1 cellular context compared by ENCODE assay signal in the genomic region with DNA sequence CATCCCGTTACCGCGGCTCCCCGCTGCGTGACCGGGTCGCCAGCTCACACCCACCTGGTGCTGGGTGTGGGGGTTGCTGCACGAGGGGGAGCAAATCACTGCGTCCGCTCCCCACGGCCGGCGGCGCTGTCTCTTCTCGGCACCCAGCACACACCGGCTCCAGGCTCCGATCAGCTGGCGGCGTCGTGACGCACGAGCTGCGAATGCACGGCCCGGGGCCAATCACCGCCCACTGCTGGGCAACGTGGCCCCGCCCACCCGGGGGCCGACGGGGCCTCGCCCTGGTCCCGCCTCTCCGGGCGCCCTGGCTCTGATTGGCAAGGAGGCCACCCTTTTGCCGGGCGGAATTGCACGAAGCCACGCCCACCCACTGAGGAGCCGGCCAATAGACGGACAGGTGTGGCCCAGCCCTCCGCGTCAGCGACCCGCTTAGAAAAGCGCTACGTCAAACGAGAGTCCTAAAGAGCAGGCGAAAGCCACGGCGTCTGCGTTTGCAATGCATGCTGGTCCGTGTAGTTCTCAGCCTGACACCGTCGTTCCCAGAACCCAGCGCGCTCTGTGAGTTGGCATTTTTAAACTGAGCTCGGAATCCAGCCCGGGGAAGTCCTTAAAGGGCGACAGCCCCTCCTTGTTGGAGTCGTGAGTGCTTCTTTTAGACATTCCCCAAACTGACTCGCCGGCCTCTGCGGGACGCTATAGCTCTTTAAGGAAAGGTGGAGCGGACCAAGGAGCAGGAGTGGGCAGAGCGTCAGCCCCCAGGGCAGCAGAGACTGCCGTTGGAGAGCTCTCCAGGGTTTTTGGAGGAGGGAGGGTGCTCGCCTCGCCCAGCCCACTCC.
TF ChIP-seq lines count a peak whose summit lies in the region.

No MANE protein-coding gene starts in this region.

TF ChIP-seq in K562, 482 proteins besides CTCF, POLR2A, EP300 and RAD21 (continued from another document and continues in another):
- peak; percentile 97 for TF ChIP-seq HNRNPK (IDR thresholded peaks at IDR 0.05; ENCODE audit: low read depth, low read length, poor library complexity, severe bottlenecking)
- peak; percentile 27; the same call in 1 of the 2 replicates for TF ChIP-seq RAD51 (IDR thresholded peaks at IDR 0.05; ENCODE audit: borderline replicate concordance, low read depth)
- TF ChIP-seq FOS (IDR thresholded peaks at IDR 0.05; ENCODE audit: extremely low read depth, insufficient read length) = peak; percentile 92
- peak; percentile 94 for TF ChIP-seq NKRF (IDR thresholded peaks at IDR 0.05; ENCODE audit: borderline replicate concordance)
- TF ChIP-seq BHLHE40 (IDR thresholded peaks at IDR 0.05; ENCODE audit: low read length) = peak; percentile 42
- TF ChIP-seq, protein P1, sequence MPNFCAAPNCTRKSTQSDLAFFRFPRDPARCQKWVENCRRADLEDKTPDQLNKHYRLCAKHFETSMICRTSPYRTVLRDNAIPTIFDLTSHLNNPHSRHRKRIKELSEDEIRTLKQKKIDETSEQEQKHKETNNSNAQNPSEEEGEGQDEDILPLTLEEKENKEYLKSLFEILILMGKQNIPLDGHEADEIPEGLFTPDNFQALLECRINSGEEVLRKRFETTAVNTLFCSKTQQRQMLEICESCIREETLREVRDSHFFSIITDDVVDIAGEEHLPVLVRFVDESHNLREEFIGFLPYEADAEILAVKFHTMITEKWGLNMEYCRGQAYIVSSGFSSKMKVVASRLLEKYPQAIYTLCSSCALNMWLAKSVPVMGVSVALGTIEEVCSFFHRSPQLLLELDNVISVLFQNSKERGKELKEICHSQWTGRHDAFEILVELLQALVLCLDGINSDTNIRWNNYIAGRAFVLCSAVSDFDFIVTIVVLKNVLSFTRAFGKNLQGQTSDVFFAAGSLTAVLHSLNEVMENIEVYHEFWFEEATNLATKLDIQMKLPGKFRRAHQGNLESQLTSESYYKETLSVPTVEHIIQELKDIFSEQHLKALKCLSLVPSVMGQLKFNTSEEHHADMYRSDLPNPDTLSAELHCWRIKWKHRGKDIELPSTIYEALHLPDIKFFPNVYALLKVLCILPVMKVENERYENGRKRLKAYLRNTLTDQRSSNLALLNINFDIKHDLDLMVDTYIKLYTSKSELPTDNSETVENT (CRISPR knock-in tag; IDR thresholded peaks at IDR 0.05) = peak; percentile 55; the same call in 1 of the 2 replicates
- TF ChIP-seq MYC (IDR thresholded peaks at IDR 0.05; ENCODE audit: low read depth, low read length) = no peak; the same call in 1 of the 2 replicates
- no peak for TF ChIP-seq MYC (CRISPR knock-in tag; IDR thresholded peaks at IDR 0.05; ENCODE audit: borderline replicate concordance, low read depth)
- peak; percentile 62 for TF ChIP-seq SMAD1 (IDR thresholded peaks at IDR 0.05; ENCODE audit: low read depth, low read length, partially characterized antibody)
- TF ChIP-seq SMARCC2 (IDR thresholded peaks at IDR 0.05; ENCODE audit: low read depth) = no peak
- peak; percentile 21 for TF ChIP-seq MEIS2 (IDR thresholded peaks at IDR 0.05; ENCODE audit: partially characterized antibody)
- TF ChIP-seq SIX5 (IDR thresholded peaks at IDR 0.05; ENCODE audit: borderline replicate concordance in 1 of 2, insufficient read depth in 1 of 2, low read depth in 1 of 2, low read length in 2 of 2) = peak; percentile 69 to 73
- peak; percentile 76 for TF ChIP-seq ETS1 (conservative IDR thresholded peaks at IDR 0.05; ENCODE audit: control insufficient read depth, low read depth, low read length)
- peak; percentile 94 for TF ChIP-seq C11orf30 (IDR thresholded peaks at IDR 0.05; ENCODE audit: low read depth)
- TF ChIP-seq BRD9 (IDR thresholded peaks at IDR 0.05; ENCODE audit: low read depth, partially characterized antibody) = peak; percentile 90
- TF ChIP-seq ZFX (CRISPR knock-in tag; IDR thresholded peaks at IDR 0.05) = no peak
- TF ChIP-seq JUND (IDR thresholded peaks at IDR 0.05; ENCODE audit: borderline replicate concordance, low read depth, low read length) = peak; percentile 35
- 0 out of 3 replicates have a peak, but pooled peaks have one; percentile 31 for TF ChIP-seq JUND (tag; IDR thresholded peaks at IDR 0.05; ENCODE audit: borderline replicate concordance, low read depth, low read length)
- TF ChIP-seq RBM25 (IDR thresholded peaks at IDR 0.05; ENCODE audit: low read depth, low read length, severe bottlenecking) = peak; percentile 99
- TF ChIP-seq TBL1XR1 (IDR thresholded peaks at IDR 0.05; ENCODE audit: low read length in 2 of 2) = peak in 1 of 2 experiments; percentile 49; a peak in 1 of 4 replicates
- no peak for TF ChIP-seq TEAD2 (tag; IDR thresholded peaks at IDR 0.05)
- TF ChIP-seq NRF1 (conservative IDR thresholded peaks at IDR 0.05 in 1 of 2, IDR thresholded peaks at IDR 0.05 in 1 of 2) = peak; percentile 81 to 86
- TF ChIP-seq MITF (IDR thresholded peaks at IDR 0.05) = no peak
- TF ChIP-seq TAF7 (tag; IDR thresholded peaks at IDR 0.05) = peak; percentile 77
- TF ChIP-seq DPF2 (IDR thresholded peaks at IDR 0.05) = no peak
- peak; percentile 28; the same call in 1 of the 2 replicates for TF ChIP-seq GTF2E2 (tag; IDR thresholded peaks at IDR 0.05)
- TF ChIP-seq CHD1 (IDR thresholded peaks at IDR 0.05; ENCODE audit: low read length) = peak; percentile 92
- TF ChIP-seq ARNT (IDR thresholded peaks at IDR 0.05) = peak in 1 of 2 experiments; percentile 41; a peak in 1 of 4 replicates
- TF ChIP-seq NFE2 (IDR thresholded peaks at IDR 0.05; ENCODE audit: low read depth) = peak; percentile 98
- no peak for TF ChIP-seq ELF2 (CRISPR knock-in tag; IDR thresholded peaks at IDR 0.05)
- TF ChIP-seq, protein P2, sequence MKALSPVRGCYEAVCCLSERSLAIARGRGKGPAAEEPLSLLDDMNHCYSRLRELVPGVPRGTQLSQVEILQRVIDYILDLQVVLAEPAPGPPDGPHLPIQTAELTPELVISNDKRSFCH (CRISPR knock-in tag; IDR thresholded peaks at IDR 0.05) = no peak
- TF ChIP-seq, protein P2 (tag; IDR thresholded peaks at IDR 0.05) = no peak
- TF ChIP-seq, protein P3, sequence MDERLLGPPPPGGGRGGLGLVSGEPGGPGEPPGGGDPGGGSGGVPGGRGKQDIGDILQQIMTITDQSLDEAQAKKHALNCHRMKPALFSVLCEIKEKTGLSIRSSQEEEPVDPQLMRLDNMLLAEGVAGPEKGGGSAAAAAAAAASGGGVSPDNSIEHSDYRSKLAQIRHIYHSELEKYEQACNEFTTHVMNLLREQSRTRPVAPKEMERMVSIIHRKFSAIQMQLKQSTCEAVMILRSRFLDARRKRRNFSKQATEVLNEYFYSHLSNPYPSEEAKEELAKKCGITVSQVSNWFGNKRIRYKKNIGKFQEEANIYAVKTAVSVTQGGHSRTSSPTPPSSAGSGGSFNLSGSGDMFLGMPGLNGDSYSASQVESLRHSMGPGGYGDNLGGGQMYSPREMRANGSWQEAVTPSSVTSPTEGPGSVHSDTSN (CRISPR knock-in tag; IDR thresholded peaks at IDR 0.05; ENCODE audit: low read depth) = peak; percentile 63
- TF ChIP-seq, protein P3 (tag; conservative IDR thresholded peaks at IDR 0.05; ENCODE audit: low read depth) = peak; percentile 92
- peak; percentile 44; the same call in 1 of the 2 replicates for TF ChIP-seq PML (IDR thresholded peaks at IDR 0.05; ENCODE audit: low read length)
- peak; percentile 65 for TF ChIP-seq KDM5B (IDR thresholded peaks at IDR 0.05; ENCODE audit: insufficient replicate concordance, low read depth, low read length)
- TF ChIP-seq CCNT2 (IDR thresholded peaks at IDR 0.05; ENCODE audit: borderline replicate concordance, extremely low read depth, insufficient read length, low read depth, low read length) = peak; percentile 45
- TF ChIP-seq NFIC (IDR thresholded peaks at IDR 0.05) = peak; percentile 36; the same call in 1 of the 2 replicates
- TF ChIP-seq, protein P4, sequence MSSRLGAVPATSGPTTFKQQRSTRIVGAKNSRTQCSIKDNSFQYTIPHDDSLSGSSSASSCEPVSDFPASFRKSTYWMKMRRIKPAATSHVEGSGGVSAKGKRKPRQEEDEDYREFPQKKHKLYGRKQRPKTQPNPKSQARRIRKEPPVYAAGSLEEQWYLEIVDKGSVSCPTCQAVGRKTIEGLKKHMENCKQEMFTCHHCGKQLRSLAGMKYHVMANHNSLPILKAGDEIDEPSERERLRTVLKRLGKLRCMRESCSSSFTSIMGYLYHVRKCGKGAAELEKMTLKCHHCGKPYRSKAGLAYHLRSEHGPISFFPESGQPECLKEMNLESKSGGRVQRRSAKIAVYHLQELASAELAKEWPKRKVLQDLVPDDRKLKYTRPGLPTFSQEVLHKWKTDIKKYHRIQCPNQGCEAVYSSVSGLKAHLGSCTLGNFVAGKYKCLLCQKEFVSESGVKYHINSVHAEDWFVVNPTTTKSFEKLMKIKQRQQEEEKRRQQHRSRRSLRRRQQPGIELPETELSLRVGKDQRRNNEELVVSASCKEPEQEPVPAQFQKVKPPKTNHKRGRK (tag; IDR thresholded peaks at IDR 0.05) = no peak
- TF ChIP-seq NR2C1 (IDR thresholded peaks at IDR 0.05) = no peak
- TF ChIP-seq NR2C1 (tag; IDR thresholded peaks at IDR 0.05) = 0 out of 2 replicates have a peak, but pooled peaks have one; percentile 13
- TF ChIP-seq NR3C1 (CRISPR knock-in tag; IDR thresholded peaks at IDR 0.05) = no peak
- peak; percentile 48 to 95; a peak in 3 of 4 replicates for TF ChIP-seq HDAC1 (IDR thresholded peaks at IDR 0.05)
- TF ChIP-seq, protein P5, sequence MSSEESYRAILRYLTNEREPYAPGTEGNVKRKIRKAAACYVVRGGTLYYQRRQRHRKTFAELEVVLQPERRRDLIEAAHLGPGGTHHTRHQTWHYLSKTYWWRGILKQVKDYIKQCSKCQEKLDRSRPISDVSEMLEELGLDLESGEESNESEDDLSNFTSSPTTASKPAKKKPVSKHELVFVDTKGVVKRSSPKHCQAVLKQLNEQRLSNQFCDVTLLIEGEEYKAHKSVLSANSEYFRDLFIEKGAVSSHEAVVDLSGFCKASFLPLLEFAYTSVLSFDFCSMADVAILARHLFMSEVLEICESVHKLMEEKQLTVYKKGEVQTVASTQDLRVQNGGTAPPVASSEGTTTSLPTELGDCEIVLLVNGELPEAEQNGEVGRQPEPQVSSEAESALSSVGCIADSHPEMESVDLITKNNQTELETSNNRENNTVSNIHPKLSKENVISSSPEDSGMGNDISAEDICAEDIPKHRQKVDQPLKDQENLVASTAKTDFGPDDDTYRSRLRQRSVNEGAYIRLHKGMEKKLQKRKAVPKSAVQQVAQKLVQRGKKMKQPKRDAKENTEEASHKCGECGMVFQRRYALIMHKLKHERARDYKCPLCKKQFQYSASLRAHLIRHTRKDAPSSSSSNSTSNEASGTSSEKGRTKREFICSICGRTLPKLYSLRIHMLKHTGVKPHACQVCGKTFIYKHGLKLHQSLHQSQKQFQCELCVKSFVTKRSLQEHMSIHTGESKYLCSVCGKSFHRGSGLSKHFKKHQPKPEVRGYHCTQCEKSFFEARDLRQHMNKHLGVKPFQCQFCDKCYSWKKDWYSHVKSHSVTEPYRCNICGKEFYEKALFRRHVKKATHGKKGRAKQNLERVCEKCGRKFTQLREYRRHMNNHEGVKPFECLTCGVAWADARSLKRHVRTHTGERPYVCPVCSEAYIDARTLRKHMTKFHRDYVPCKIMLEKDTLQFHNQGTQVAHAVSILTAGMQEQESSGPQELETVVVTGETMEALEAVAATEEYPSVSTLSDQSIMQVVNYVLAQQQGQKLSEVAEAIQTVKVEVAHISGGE (CRISPR knock-in tag; IDR thresholded peaks at IDR 0.05) = peak in 1 of 3 experiments; percentile 26; a peak in 1 of 6 replicates
- TF ChIP-seq ZNF3 (CRISPR knock-in tag; IDR thresholded peaks at IDR 0.05) = no peak
- TF ChIP-seq L3MBTL2 (IDR thresholded peaks at IDR 0.05) = peak; percentile 55
